Comparison of ENCODE assay signal across 17 cellular contexts in genomic region chr5:9529513-9529912, GRCh38. TPM values are rescaled to one million over a fixed set of nuclear protein-coding genes. Genes with fewer than 3 reads are reported as not detected.
A peak's percentile ranks its signal among the peaks of the same experiment; 100 is the strongest.
DNase-seq lines count a peak whose midpoint lies in the region; ATAC-seq and TF ChIP-seq lines count a peak whose summit lies in the region.
"Had no signal": no experiment of that assay in that cellular context is flagged by ENCODE, and none has a peak within 500 bp of the region (broad histone marks: within the 10 kb centered on the region; RNA-seq: fewer than 3 reads in every experiment).

No MANE protein-coding gene starts in this region.

- H3K36me3 ChIP-seq in left ventricle myocardium inferior = no peaks in the 10 kb centered on the region
- no peaks in the 10 kb centered on the region for H3K36me3 ChIP-seq in PC-3 (ENCODE audit: low read depth, low read length)
- H3K36me3 ChIP-seq in mucosa of rectum (ENCODE audit: control insufficient read depth in 2 of 2, insufficient read depth in 2 of 2, low read length in 2 of 2) = peaks cover 0 to under 1% of the 10 kb centered on the region in 2 donors
- H3K36me3 ChIP-seq: BLaER1, HAP-1 had no signal

- H3K79me2 ChIP-seq in PC-3 (ENCODE audit: low read length) = no peaks in the 10 kb centered on the region

- no peak overlapping the region for H3K9ac ChIP-seq in PC-3 (ENCODE audit: low read length)
- no peak overlapping the region for H3K9ac ChIP-seq in mucosa of rectum (ENCODE audit: low read depth in 1 of 2, low read length in 2 of 2)
- H3K9ac ChIP-seq: BLaER1, GM23248 had no signal

- H3K9me2 ChIP-seq in PC-3 (replicated peaks; ENCODE audit: low read length) = no peaks in the 10 kb centered on the region

- DNase-seq in left ventricle myocardium inferior (no peak), cardiac septum (ENCODE audit: low spot score) (no peak), PC-3 (no peak), HuH-7 (ENCODE audit: low spot score) (no peak)
- DNase-seq: 8988T; CD4-positive, alpha-beta memory T cell; DMS153; DMS79; GDM1; GM23248; IMR-90 had no signal

- no peaks in the 10 kb centered on the region for H3K27me3 ChIP-seq in left ventricle myocardium inferior (ENCODE audit: low read depth)
- H3K27me3 ChIP-seq in PC-3 (ENCODE audit: low read length) = no peaks in the 10 kb centered on the region
- no peaks in the 10 kb centered on the region for H3K27me3 ChIP-seq in mucosa of rectum (ENCODE audit: control insufficient read depth in 2 of 2, insufficient read depth in 2 of 2, low read length in 2 of 2)
- H3K27me3 ChIP-seq: BLaER1 had no signal

- H3K27ac ChIP-seq in left ventricle myocardium inferior (replicated peaks) (peak overlapping the region; percentile 70), PC-3 (ENCODE audit: low read length) (no peak overlapping the region), mucosa of rectum (ENCODE audit: low read depth in 2 of 2, low read length in 2 of 2) (peak overlapping the region; percentile 44 to 56)
- H3K27ac ChIP-seq: BLaER1, GM23248, HL-60 had no signal

- no peak overlapping the region for H3K4me2 ChIP-seq in PC-3 (ENCODE audit: low read length)
- H3K4me2 ChIP-seq: BLaER1 had no signal

- peaks cover 77% of the 10 kb centered on the region for H3K4me1 ChIP-seq in left ventricle myocardium inferior
- H3K4me1 ChIP-seq in PC-3 (ENCODE audit: insufficient read depth, low read length) = peaks cover 6% of the 10 kb centered on the region; the same call in 1 of the 2 replicates
- peaks cover 9 to 16% of the 10 kb centered on the region in 2 donors for H3K4me1 ChIP-seq in mucosa of rectum (ENCODE audit: control insufficient read depth in 2 of 2, insufficient read depth in 2 of 2, low read length in 2 of 2)
- H3K4me1 ChIP-seq: BLaER1, HAP-1 had no signal

- H4K20me1 ChIP-seq in PC-3 (ENCODE audit: low read length) = no peaks in the 10 kb centered on the region
- H4K20me1 ChIP-seq: BLaER1 had no signal

- intact Hi-C loops in left ventricle myocardium inferior (cut with micrococcal nuclease) = no loop called here
- intact Hi-C loops in cardiac septum (cut with DNase I) = no loop called here
- intact Hi-C loops in PC-3 (cut with micrococcal nuclease) = loop anchor here (5.0 kb wide), 1 partner anchor 142 kb away; no protein-coding TSS in a partner anchor

- H3K9me3 ChIP-seq in left ventricle myocardium inferior (replicated peaks) = no peaks in the 10 kb centered on the region
- H3K9me3 ChIP-seq in PC-3 (ENCODE audit: low read length) = no peaks in the 10 kb centered on the region
- H3K9me3 ChIP-seq in mucosa of rectum (ENCODE audit: control insufficient read depth in 2 of 2, low read length in 2 of 2) = no peaks in the 10 kb centered on the region
- H3K9me3 ChIP-seq: BLaER1, HAP-1 had no signal

- H2AFZ ChIP-seq in PC-3 (ENCODE audit: low read length) = no peak overlapping the region
- H2AFZ ChIP-seq: GM23248 had no signal

- H3F3A ChIP-seq in PC-3 (ENCODE audit: low read length, unreplicated experiment) = no peaks in the 10 kb centered on the region

- no TSS peak for BruUV-seq in PC-3 (replicated peaks; lab: Mats Ljungman, UMichigan)

- no peak for TF ChIP-seq CTCF in left ventricle myocardium inferior (IDR thresholded peaks at IDR 0.05; ENCODE audit: borderline replicate concordance)
- no peak for TF ChIP-seq CTCF in PC-3 (conservative IDR thresholded peaks at IDR 0.05; ENCODE audit: low read depth, low read length)

- POLR2A ChIA-PET in PC-3 (lab: Charles Lee; ENCODE audit: unreplicated experiment) = interaction anchor here (0.6 to 0.7 kb wide), 3 partner anchors 9 to 1790 kb away, joined by 3 to 6 read pairs (median 3); no protein-coding TSS in a partner anchor

- CTCF ChIA-PET in PC-3 (lab: Charles Lee) = no interaction called here

- no peak overlapping the region for H3K4me3 ChIP-seq in left ventricle myocardium inferior
- no peak overlapping the region for H3K4me3 ChIP-seq in PC-3 (ENCODE audit: low read length)
- H3K4me3 ChIP-seq in mucosa of rectum (ENCODE audit: low read length in 2 of 2) = no peak overlapping the region
- H3K4me3 ChIP-seq: BLaER1, GM23248, HAP-1 had no signal

- ATAC-seq in PC-3 = peak; percentile 84
- no peak for ATAC-seq in GM18870 (IDR thresholded peaks at IDR 0.05; ENCODE audit: unreplicated experiment)
- no peak for ATAC-seq in GM18511 (IDR thresholded peaks at IDR 0.05; ENCODE audit: unreplicated experiment)

RNA-seq across cellular contexts. Expression of gene SEMA5A, which starts 16.4 kb away (rescaled TPM):
- total RNA-seq in left ventricle myocardium inferior (43.2 TPM), cardiac septum (75.8 TPM), PC-3 (2014; rRNA removed) (2.6 and 4.4 TPM in 2 replicates)
